11 cellular contexts compared by ENCODE assay signal in the genomic region with DNA sequence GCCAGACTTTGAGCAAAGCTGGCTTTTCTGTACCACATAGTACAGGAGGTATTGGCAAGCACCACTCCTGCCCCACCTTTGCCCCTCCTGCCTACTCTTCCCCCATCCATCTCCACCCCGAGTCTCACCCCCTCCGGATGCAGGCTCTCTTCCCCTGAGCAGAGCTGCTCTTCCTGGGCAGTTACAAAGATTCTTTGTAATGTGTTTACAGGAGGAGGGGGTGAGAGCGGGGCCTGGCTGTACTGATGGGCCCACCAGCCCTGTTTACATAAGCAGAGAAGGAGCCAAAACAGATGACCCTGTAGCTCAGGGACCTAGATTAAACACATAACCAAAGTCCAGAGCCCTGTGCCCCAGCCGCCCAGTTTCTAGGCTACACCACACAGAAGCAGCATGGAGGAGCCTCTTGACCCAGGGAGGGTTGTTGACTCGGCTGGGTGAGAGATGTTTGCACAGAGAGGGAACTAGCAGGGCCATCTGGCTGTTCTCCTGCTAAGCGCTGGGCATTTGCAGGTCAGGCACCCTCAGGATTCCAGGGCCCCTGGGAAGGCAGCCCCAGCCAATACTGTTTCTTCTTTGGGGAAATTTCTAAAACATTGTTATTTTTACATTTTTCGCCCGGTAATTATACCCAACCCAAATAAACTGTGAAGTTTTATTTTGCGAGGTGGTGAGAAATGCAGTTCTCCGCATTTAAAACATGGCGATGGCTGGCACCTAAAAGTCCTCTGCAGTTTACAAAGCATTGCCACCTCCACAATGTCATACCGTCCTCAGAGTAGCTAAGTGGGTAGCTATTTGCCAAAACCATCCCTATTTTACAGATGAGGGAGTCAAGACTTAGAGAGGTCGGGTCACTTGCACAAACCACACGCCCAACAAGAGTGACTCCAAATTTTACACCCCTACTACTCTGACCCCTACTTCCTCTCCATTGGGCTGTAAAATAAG. TPM values are rescaled to one million over a fixed set of nuclear protein-coding genes. Genes with fewer than 3 reads are reported as not detected.
DNase-seq lines count a peak whose midpoint lies in the region; ATAC-seq and TF ChIP-seq lines count a peak whose summit lies in the region.
"Had no signal": no experiment of that assay in that cellular context is flagged by ENCODE, and none has a peak within 500 bp of the region (broad histone marks: within the 10 kb centered on the region; RNA-seq: fewer than 3 reads in every experiment).

No MANE protein-coding gene starts in this region.

- intact Hi-C loops in breast epithelium (cut with DNase I; ENCODE audit: low total_unique reads): no loop called here
- intact Hi-C loops in mammary epithelial cell (cut with micrococcal nuclease): no loop called here
- intact Hi-C loops in mucosa of descending colon (cut with DNase I, micrococcal nuclease): no loop called here

- no peak overlapping the region for H3K9ac ChIP-seq in mammary epithelial cell (ENCODE audit: insufficient read depth, low read length)

- CTCF ChIA-PET in mammary epithelial cell (lab: Charles Lee; ENCODE audit: low non-redundant PET): no interaction called here
- CTCF ChIA-PET in CD8-positive, alpha-beta memory T cell (lab: Charles Lee): interaction anchor here (4.1 kb wide), 1 partner anchor 11 kb away, joined by 14 read pairs; no protein-coding TSS in a partner anchor

- H3K27ac ChIP-seq in breast epithelium: peak overlapping the region; percentile 45 to 70
- H3K27ac ChIP-seq in mammary epithelial cell (ENCODE audit: insufficient read depth, low read depth, low read length): no peak overlapping the region
- no peak overlapping the region for H3K27ac ChIP-seq in CD8-positive, alpha-beta memory T cell (ENCODE audit: low read depth, low read length)

- H3K4me3 Mint-ChIP-seq in CD8-positive, alpha-beta memory T cell: no peak overlapping the region
- H3K4me3 Mint-ChIP-seq: nephron had no signal

- TF ChIP-seq POLR2A in breast epithelium (IDR thresholded peaks at IDR 0.05): no peak

- no peaks in the 10 kb centered on the region for H3K9me3 Mint-ChIP-seq in CD8-positive, alpha-beta memory T cell
- H3K9me3 Mint-ChIP-seq: nephron had no signal

- dilution Hi-C loops in mammary epithelial cell (cut with HindIII; ENCODE audit: low sequenced_read_pairs): no loop called here

- no peaks in the 10 kb centered on the region for H3K9me3 ChIP-seq in breast epithelium
- H3K9me3 ChIP-seq in mammary epithelial cell (replicated peaks; ENCODE audit: insufficient read depth, low read length): no peaks in the 10 kb centered on the region
- H3K9me3 ChIP-seq in mucosa of descending colon: no peaks in the 10 kb centered on the region
- H3K9me3 ChIP-seq in CD8-positive, alpha-beta memory T cell (ENCODE audit: low read length): no peaks in the 10 kb centered on the region

- H3K4me1 Mint-ChIP-seq in CD8-positive, alpha-beta memory T cell: no peaks in the 10 kb centered on the region
- H3K4me1 Mint-ChIP-seq: nephron had no signal

- POLR2A ChIA-PET in CD8-positive, alpha-beta memory T cell (lab: Charles Lee): no interaction called here

- no TSS peak for BruUV-seq in mammary epithelial cell (replicated peaks; lab: Mats Ljungman, UMichigan)

- H3K27me3 ChIP-seq in breast epithelium: no peaks in the 10 kb centered on the region
- no peaks in the 10 kb centered on the region for H3K27me3 ChIP-seq in mammary epithelial cell (ENCODE audit: insufficient read depth, low read length)
- no peaks in the 10 kb centered on the region for H3K27me3 ChIP-seq in CD8-positive, alpha-beta memory T cell (ENCODE audit: insufficient read depth, low read length, poor library complexity, severe bottlenecking)

- H3K27ac Mint-ChIP-seq in CD8-positive, alpha-beta memory T cell: peak overlapping the region in 1 of 8 donors; percentile 50

- H2AFZ ChIP-seq in mammary epithelial cell (ENCODE audit: low read depth, low read length): no peak overlapping the region

- H3K36me3 Mint-ChIP-seq in CD8-positive, alpha-beta memory T cell: peaks cover 0 to 2% (median 0%) of the 10 kb centered on the region in 3 donors

- H3K27me3 Mint-ChIP-seq in CD8-positive, alpha-beta memory T cell: peaks cover 2 to 8% of the 10 kb centered on the region in 2 donors

- no peaks in the 10 kb centered on the region for H4K20me1 ChIP-seq in mammary epithelial cell (ENCODE audit: insufficient read depth, low read length)

- H3K4me1 ChIP-seq in breast epithelium: no peaks in the 10 kb centered on the region
- H3K4me1 ChIP-seq in mammary epithelial cell (ENCODE audit: insufficient read depth, low read length): no peaks in the 10 kb centered on the region
- H3K4me1 ChIP-seq in mucosa of descending colon (ENCODE audit: low read depth): peaks cover 12% of the 10 kb centered on the region
- no peaks in the 10 kb centered on the region for H3K4me1 ChIP-seq in CD8-positive, alpha-beta memory T cell (ENCODE audit: insufficient read depth, low read length)

- H3K4me3 ChIP-seq in breast epithelium (no peak overlapping the region), mammary epithelial cell (replicated peaks in 1 of 3; ENCODE audit: insufficient read depth in 1 of 3, low read depth in 2 of 3, low read length in 3 of 3) (no peak overlapping the region), choroid plexus epithelial cell (ENCODE audit: low read depth, low read length) (no peak overlapping the region), mucosa of descending colon (no peak overlapping the region)
- H3K4me3 ChIP-seq in CD8-positive, alpha-beta memory T cell (ENCODE audit: low read length): no peak overlapping the region

- H3K79me2 ChIP-seq in mammary epithelial cell (ENCODE audit: insufficient read depth, low read length): no peaks in the 10 kb centered on the region

- H3K4me2 ChIP-seq in mammary epithelial cell (ENCODE audit: insufficient read depth, low read depth, low read length): no peak overlapping the region

- TF ChIP-seq CTCF in breast epithelium (IDR thresholded peaks at IDR 0.05) (no peak), mammary epithelial cell (conservative IDR thresholded peaks at IDR 0.05 in 1 of 2, IDR thresholded peaks at IDR 0.05 in 1 of 2; ENCODE audit: extremely low read depth in 1 of 2, insufficient read depth in 1 of 2, low read depth in 1 of 2, low read length in 2 of 2) (no peak), choroid plexus epithelial cell (conservative IDR thresholded peaks at IDR 0.05; ENCODE audit: low read depth, low read length) (no peak), mucosa of descending colon (IDR thresholded peaks at IDR 0.05) (no peak)

- H3K36me3 ChIP-seq in breast epithelium (no peaks in the 10 kb centered on the region), mammary epithelial cell (ENCODE audit: insufficient read depth, low read length) (no peaks in the 10 kb centered on the region), mucosa of descending colon (ENCODE audit: low read depth) (no peaks in the 10 kb centered on the region)
- H3K36me3 ChIP-seq in CD8-positive, alpha-beta memory T cell (ENCODE audit: insufficient read depth, low read length): no peaks in the 10 kb centered on the region

- WGBS in mammary epithelial cell (ENCODE audit: low coverage, missing lambda C conversion rate): 85% methylated on average over 11 of the region's 14 CpGs

- ATAC-seq in mucosa of descending colon (peak; percentile 85), GM18870 (IDR thresholded peaks at IDR 0.05; ENCODE audit: unreplicated experiment) (no peak)

- DNase-seq in breast epithelium (ENCODE audit: low spot score in 2 of 2) (peak in 1 of 2 donors; percentile 69), mammary epithelial cell (no peak), choroid plexus epithelial cell (ENCODE audit: low read depth) (peak; percentile 54), mucosa of descending colon (peak; percentile 72 to 78 (median 75)), NCI-H526 treated with DMSO at 0.1 percent for 48 hours (lab: John Stamatoyannopoulos, UW) (no peak)
- no peak for DNase-seq in CD8-positive, alpha-beta memory T cell
- no peak for DNase-seq in stimulated activated CD4-positive, alpha-beta T cell treated with anti-CD3 and anti-CD28 coated beads, Interleukin-4, amount 100 ng/mL, for 1 hour
- DNase-seq: NCI-H1105 treated with DMSO at 0.1 percent for 48 hours had no signal

- in situ Hi-C loops in mammary epithelial cell (cut with MboI; ENCODE audit: low sequenced_read_pairs in 2 of 2): no loop called here

RNA-seq across cellular contexts. Expression of a gene that starts 11.4 kb away (rescaled TPM):
- total RNA-seq in breast epithelium: 10 to 100 TPM; 30.6 to 65.1 (median 52.4) TPM
- total RNA-seq in mammary epithelial cell: 10 to 100 TPM; 42.7 to 80.8 TPM
- 15.2 TPM for polyA plus RNA-seq in mammary epithelial cell
- polyA minus RNA-seq in mammary epithelial cell: 72.0 TPM
- total RNA-seq in mucosa of descending colon: 100 to 1,000 TPM; 105 to 153 (median 129) TPM
- 10 to 100 TPM; 48.4 to 53.4 TPM for total RNA-seq in CD8-positive, alpha-beta memory T cell
- polyA plus RNA-seq in CD8-positive, alpha-beta memory T cell: 57.9 TPM

RNA-seq across cellular contexts. Expression of a gene that starts 28.2 kb away (rescaled TPM):
- total RNA-seq in breast epithelium (1,000 to 10,000 TPM in 2 of 3 donors, 10 to 100 TPM in 1; 40.0 to 4,981 (median 3,161) TPM), mammary epithelial cell (1 to 10 TPM in 1 of 2 donors, not detected in 1; 9.3 TPM), mucosa of descending colon (1 to 10 TPM; 3.8 to 7.9 (median 6.0) TPM)
- polyA plus RNA-seq in mammary epithelial cell: 0.14 TPM
- not detected for polyA minus RNA-seq in mammary epithelial cell
- total RNA-seq in CD8-positive, alpha-beta memory T cell: not detected
- polyA plus RNA-seq in CD8-positive, alpha-beta memory T cell: not detected
- total RNA-seq: glomerular endothelial cell had no signal

RNA-seq across cellular contexts. Expression of a gene that starts 45.6 kb away (rescaled TPM):
- 10 to 100 TPM; 12.8 to 21.8 (median 13.0) TPM for total RNA-seq in breast epithelium
- 10 to 100 TPM; 10.8 to 15.0 TPM for total RNA-seq in mammary epithelial cell
- polyA plus RNA-seq in mammary epithelial cell: 7.9 TPM
- polyA minus RNA-seq in mammary epithelial cell: 2.7 TPM
- 10 to 100 TPM in 1 of 3 donors, 1 to 10 TPM in 2; 6.9 to 13.9 (median 7.7) TPM for total RNA-seq in mucosa of descending colon
- 10 to 100 TPM; 10.7 to 11.3 TPM for total RNA-seq in CD8-positive, alpha-beta memory T cell
- 8.2 TPM for polyA plus RNA-seq in CD8-positive, alpha-beta memory T cell

Comparison
In these comparisons a context has a peak if more than half of its experiments do, and no peak if none do; other contexts are left out.
1. H3K27ac ChIP-seq: peak in breast epithelium (2 of 2); none in mammary epithelial cell (single experiment) and CD8-positive, alpha-beta memory T cell (single experiment).
2. DNase-seq: peak in choroid plexus epithelial cell (single experiment) and mucosa of descending colon (3 of 3); none in mammary epithelial cell (single experiment), NCI-H526 treated with DMSO at 0.1 percent for 48 hours (single experiment), CD8-positive, alpha-beta memory T cell (0 of 5) and stimulated activated CD4-positive, alpha-beta T cell treated with anti-CD3 and anti-CD28 coated beads, Interleukin-4, amount 100 ng/mL, for 1 hour (single experiment).